Comparison of ENCODE assay signal across 18 cellular contexts in genomic region chr11:68770781-68771180, GRCh38. TPM values are rescaled to one million over a fixed set of nuclear protein-coding genes. Genes with fewer than 3 reads are reported as not detected.
DNase-seq lines count a peak whose midpoint lies in the region.
"Had no signal": no experiment of that assay in that cellular context is flagged by ENCODE, and none has a peak within 500 bp of the region (broad histone marks: within the 10 kb centered on the region; RNA-seq: fewer than 3 reads in every experiment).

No MANE protein-coding gene starts in this region.

- H2BK15ac ChIP-seq in mesenchymal stem cell (ENCODE audit: low read depth, poor library complexity, severe bottlenecking) (no peak overlapping the region), neuronal stem cell (ENCODE audit: low read length) (no peak overlapping the region)

- no peak overlapping the region for H3K14ac ChIP-seq in mesenchymal stem cell (ENCODE audit: low read length in 2 of 2)
- H3K14ac ChIP-seq in neuronal stem cell (ENCODE audit: low read length) = no peak overlapping the region

- H3K27me3 ChIP-seq in mesenchymal stem cell (ENCODE audit: control insufficient read depth in 1 of 2, insufficient read depth in 1 of 2, low read length in 2 of 2) = no peaks in the 10 kb centered on the region
- H3K27me3 ChIP-seq in neuronal stem cell (ENCODE audit: control insufficient read depth in 3 of 3, insufficient read depth in 3 of 3, low read depth in 1 of 3, low read length in 3 of 3) = peaks cover 0 to 6% (median 0%) of the 10 kb centered on the region in 3 experiments
- H3K27me3 ChIP-seq: BE2C, BLaER1 had no signal

- H3K4me2 ChIP-seq in mesenchymal stem cell (ENCODE audit: low read length, poor library complexity, severe bottlenecking) (no peak overlapping the region), neuronal stem cell (ENCODE audit: insufficient read depth, low read length, poor library complexity, severe bottlenecking) (no peak overlapping the region)
- H3K4me2 ChIP-seq: BLaER1 had no signal

- H4K91ac ChIP-seq in mesenchymal stem cell (ENCODE audit: low read length) (peak overlapping the region; percentile 21), neuronal stem cell (ENCODE audit: low read depth, low read length, poor library complexity) (no peak overlapping the region)

- no peak for DNase-seq in mesenchymal stem cell
- no peak for DNase-seq in neuronal stem cell (ENCODE audit: low spot score)
- DNase-seq in DMS79 treated with DMSO at 0.1 percent for 48 hours (lab: John Stamatoyannopoulos, UW) = no peak
- DNase-seq in SKM-1 treated with dmso at 0.1 percent for 144 hours (lab: John Stamatoyannopoulos, UW; ENCODE audit: unreplicated experiment) = no peak
- no peak for DNase-seq in RPMI8226
- DNase-seq: 8988T; ACHN; BE2C; C1 segment of cervical spinal cord; CD4-positive, alpha-beta memory T cell; CD4-positive, CD25-positive, alpha-beta regulatory T cell; CD8-positive, alpha-beta memory T cell; COR-L47; DND-41; EL; GDM1 had no signal

- H3K9me3 ChIP-seq in mesenchymal stem cell (ENCODE audit: control insufficient read depth, low read length) (no peaks in the 10 kb centered on the region), neuronal stem cell (replicated peaks in 1 of 2; ENCODE audit: control insufficient read depth in 2 of 2, insufficient read depth in 1 of 2, low read depth in 1 of 2, low read length in 2 of 2) (no peaks in the 10 kb centered on the region)
- H3K9me3 ChIP-seq: BE2C, BLaER1 had no signal

- H2BK12ac ChIP-seq in mesenchymal stem cell (ENCODE audit: low read length in 2 of 2) (no peak overlapping the region), neuronal stem cell (ENCODE audit: low read length) (no peak overlapping the region)

- H3K36me3 ChIP-seq in mesenchymal stem cell (ENCODE audit: control insufficient read depth in 1 of 2, insufficient read depth in 2 of 2, low read depth in 1 of 2, low read length in 2 of 2) = peaks cover 46 to 78% of the 10 kb centered on the region in 2 experiments
- H3K36me3 ChIP-seq in neuronal stem cell (replicated peaks in 1 of 2; ENCODE audit: control insufficient read depth in 2 of 2, insufficient read depth in 2 of 2, low read length in 2 of 2) = no peaks in the 10 kb centered on the region

- H3K4me1 ChIP-seq in mesenchymal stem cell (ENCODE audit: control insufficient read depth, insufficient read depth, low read depth, low read length) (no peaks in the 10 kb centered on the region), neuronal stem cell (ENCODE audit: control insufficient read depth in 2 of 2, insufficient read depth in 1 of 2, low read depth in 1 of 2, low read length in 2 of 2) (no peaks in the 10 kb centered on the region)
- H3K4me1 ChIP-seq: BE2C, BLaER1 had no signal

- 95% methylated on average over 12 of the region's 12 CpGs for WGBS in mesenchymal stem cell
- WGBS in neuronal stem cell (ENCODE audit: extremely low coverage in 2 of 2, insufficient read length in 2 of 2, insufficient replicate concordance in 1 of 2), 2 donors = no CpG with 5 or more reads among the region's 12 CpGs

- H3K79me1 ChIP-seq in mesenchymal stem cell (replicated peaks; ENCODE audit: low read length, poor library complexity, severe bottlenecking) (no peaks in the 10 kb centered on the region), neuronal stem cell (ENCODE audit: low read depth, low read length) (no peaks in the 10 kb centered on the region)

- H2BK5ac ChIP-seq in mesenchymal stem cell (ENCODE audit: low read depth, low read length, poor library complexity, severe bottlenecking) = no peak overlapping the region
- H2BK5ac ChIP-seq in neuronal stem cell (ENCODE audit: low read length) = no peak overlapping the region

- H2AK5ac ChIP-seq in mesenchymal stem cell (ENCODE audit: low read length, severe bottlenecking) (no peak overlapping the region), neuronal stem cell (ENCODE audit: low read depth, low read length) (no peak overlapping the region)

- H2AFZ ChIP-seq in mesenchymal stem cell (ENCODE audit: low read depth, low read length) (no peak overlapping the region), neuronal stem cell (ENCODE audit: low read length) (no peak overlapping the region)

- H4K8ac ChIP-seq in mesenchymal stem cell (ENCODE audit: low read length) (no peak overlapping the region), neuronal stem cell (ENCODE audit: low read depth, low read length) (no peak overlapping the region)

- H3K4ac ChIP-seq in mesenchymal stem cell (ENCODE audit: low read depth in 1 of 2, low read length in 2 of 2) (no peak overlapping the region), neuronal stem cell (ENCODE audit: low read length) (no peak overlapping the region)

- no peak overlapping the region for H3K4me3 ChIP-seq in mesenchymal stem cell (ENCODE audit: insufficient read depth in 1 of 2, low read depth in 1 of 2, low read length in 2 of 2)
- no peak overlapping the region for H3K4me3 ChIP-seq in neuronal stem cell (ENCODE audit: low read length in 2 of 2)
- H3K4me3 ChIP-seq: BLaER1, GM12878 had no signal

- H3K27ac ChIP-seq in mesenchymal stem cell (ENCODE audit: low read length, poor library complexity, severe bottlenecking) (no peak overlapping the region), neuronal stem cell (replicated peaks; ENCODE audit: low read length) (no peak overlapping the region)
- H3K27ac ChIP-seq: BLaER1 had no signal

- H3K9ac ChIP-seq in mesenchymal stem cell (ENCODE audit: low read length) (no peak overlapping the region), neuronal stem cell (ENCODE audit: low read depth, low read length, poor library complexity) (no peak overlapping the region)
- H3K9ac ChIP-seq: BLaER1 had no signal

- H3K18ac ChIP-seq in mesenchymal stem cell (ENCODE audit: low read depth in 1 of 2, low read length in 2 of 2) (no peak overlapping the region), neuronal stem cell (ENCODE audit: low read length) (peak overlapping the region; percentile 11)

- H3K23ac ChIP-seq in mesenchymal stem cell (ENCODE audit: low read length in 2 of 2) = no peak overlapping the region
- H3K23ac ChIP-seq in neuronal stem cell (ENCODE audit: low read depth, low read length, poor library complexity) = no peak overlapping the region

- no peak overlapping the region for H2BK120ac ChIP-seq in mesenchymal stem cell (ENCODE audit: low read depth, low read length)
- no peak overlapping the region for H2BK120ac ChIP-seq in neuronal stem cell (ENCODE audit: low read depth, low read length)

RNA-seq across cellular contexts. Expression of gene TESMIN, which starts 19.5 kb away (rescaled TPM):
- polyA plus RNA-seq in mesenchymal stem cell (2013, experiment 1 of 2) = 2.9 TPM
- polyA plus RNA-seq in mesenchymal stem cell (2013, experiment 2 of 2) = 2.7 TPM
- 6.3 TPM for polyA plus RNA-seq in neuronal stem cell (2013, experiment 1 of 2)
- polyA plus RNA-seq in neuronal stem cell (2013, experiment 2 of 2) = 5.6 TPM
